12 cellular contexts compared by ENCODE assay signal in the genomic region with DNA sequence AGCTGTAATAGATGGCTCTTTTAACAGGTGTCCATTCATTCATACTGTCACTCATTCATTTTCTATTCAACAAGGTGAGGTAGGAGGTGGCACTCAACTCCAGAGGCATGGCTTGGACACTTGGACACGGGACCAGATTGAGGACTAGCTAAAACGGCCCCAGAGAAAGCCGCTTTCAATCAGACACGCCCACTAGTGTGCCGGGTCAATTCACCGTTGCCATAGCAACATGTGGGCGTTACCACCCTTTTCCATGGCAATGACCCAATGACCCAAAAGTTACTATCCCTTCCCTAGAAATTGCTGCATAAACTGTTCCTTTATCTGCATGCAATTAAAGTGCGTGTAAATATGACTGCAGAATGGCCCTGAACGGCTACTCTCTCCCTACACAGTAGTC. TPM values are rescaled to one million over a fixed set of nuclear protein-coding genes. Genes with fewer than 3 reads are reported as not detected.
DNase-seq lines count a peak whose midpoint lies in the region; ATAC-seq and TF ChIP-seq lines count a peak whose summit lies in the region.
"Had no signal": no experiment of that assay in that cellular context is flagged by ENCODE, and none has a peak within 500 bp of the region (broad histone marks: within the 10 kb centered on the region; RNA-seq: fewer than 3 reads in every experiment).

No MANE protein-coding gene starts in this region.

- peak overlapping the region; percentile 60 for H3K4me3 Mint-ChIP-seq in endothelial cell (ENCODE audit: unreplicated experiment)
- H3K4me3 Mint-ChIP-seq: activated T-cell treated with anti-CD3 and anti-CD28 coated beads, Interleukin-2, amount 50 U/mL, for 4 hours had no signal

- peak; percentile 60 for DNase-seq in NCI-H748 treated with DMSO at 0.1 percent for 48 hours (lab: John Stamatoyannopoulos, UW)
- DNase-seq in endothelial cell (ENCODE audit: low spot score): peak; percentile 64
- peak; percentile 53 for DNase-seq in lung (ENCODE audit: low spot score)
- DNase-seq in thoracic aorta (ENCODE audit: low spot score): no peak
- DNase-seq in SW480 (ENCODE audit: low spot score): no peak
- DNase-seq in GM19238 (ENCODE audit: insufficient read length, low spot score): no peak
- DNase-seq: activated T-cell treated with anti-CD3 and anti-CD28 coated beads, Interleukin-2, amount 50 U/mL, for 4 hours; NCI-H1417 treated with DMSO at 0.1 percent for 48 hours; stimulated activated CD4-positive, alpha-beta T cell treated with anti-CD3 and anti-CD28 coated beads, Interleukin-15, amount 100 ng/mL, for 24 hours had no signal

- no peaks in the 10 kb centered on the region for H3K36me3 Mint-ChIP-seq in endothelial cell (ENCODE audit: low read depth, unreplicated experiment)

- TF ChIP-seq CTCF in endothelial cell (IDR thresholded peaks at IDR 0.05; ENCODE audit: unreplicated experiment): no peak
- no peak for TF ChIP-seq CTCF in lung (IDR thresholded peaks at IDR 0.05; ENCODE audit: control extremely low read depth, extremely low read depth)
- no peak for TF ChIP-seq CTCF in thoracic aorta (IDR thresholded peaks at IDR 0.05)

- H3K27ac ChIP-seq in lung (ENCODE audit: low read depth in 1 of 2, low read length in 1 of 2) (peak overlapping the region; percentile 49 to 85), thoracic aorta (peak overlapping the region; percentile 90 to 93)

- 36 to 64% methylated on average over 9 of the region's 9 CpGs for WGBS in lung, 2 donors

- H3K4me1 ChIP-seq in lung (ENCODE audit: control insufficient read depth in 2 of 2, insufficient read depth in 2 of 2, low read length in 2 of 2): peaks cover 16 to 37% of the 10 kb centered on the region in 2 donors
- H3K4me1 ChIP-seq in thoracic aorta (ENCODE audit: control insufficient read depth in 1 of 2, low read depth in 2 of 2): peaks cover 22 to 33% of the 10 kb centered on the region in 2 donors

- H3K9me3 Mint-ChIP-seq in endothelial cell (ENCODE audit: unreplicated experiment): no peaks in the 10 kb centered on the region
- H3K9me3 Mint-ChIP-seq: activated T-cell treated with anti-CD3 and anti-CD28 coated beads, Interleukin-2, amount 50 U/mL, for 4 hours had no signal

- no peak for ATAC-seq in lung (ENCODE audit: insufficient read depth, low FRiP score)
- ATAC-seq in thoracic aorta (ENCODE audit: insufficient number of reproducible peaks, low FRiP score, low read depth): no peak
- ATAC-seq in HG03442 (IDR thresholded peaks at IDR 0.05; ENCODE audit: unreplicated experiment): no peak
- no peak for ATAC-seq in GM21515 (IDR thresholded peaks at IDR 0.05; ENCODE audit: unreplicated experiment)
- ATAC-seq: activated T-cell treated with anti-CD3 and anti-CD28 coated beads, Interleukin-2, amount 50 U/mL, for 4 hours; SK-N-SH treated with all-trans-retinoic acid at 6 μM for 48 hours had no signal

- H3K4me3 ChIP-seq in lung: no peak overlapping the region
- no peak overlapping the region for H3K4me3 ChIP-seq in thoracic aorta

- no peaks in the 10 kb centered on the region for H3K27me3 ChIP-seq in lung (ENCODE audit: control insufficient read depth, insufficient read depth)
- no peaks in the 10 kb centered on the region for H3K27me3 ChIP-seq in thoracic aorta (replicated peaks; ENCODE audit: insufficient read depth)

- peak overlapping the region; percentile 100 for H3K27ac Mint-ChIP-seq in endothelial cell (ENCODE audit: unreplicated experiment)

- no peaks in the 10 kb centered on the region for H3K36me3 ChIP-seq in lung (ENCODE audit: control insufficient read depth in 2 of 2, insufficient read depth in 2 of 2, low read length in 2 of 2)
- H3K36me3 ChIP-seq in thoracic aorta: no peaks in the 10 kb centered on the region

- H3K9me3 ChIP-seq in lung (ENCODE audit: control insufficient read depth in 2 of 2, insufficient read depth in 1 of 2, low read length in 1 of 2) (no peaks in the 10 kb centered on the region), thoracic aorta (no peaks in the 10 kb centered on the region)

- H3K4me1 Mint-ChIP-seq in endothelial cell (ENCODE audit: unreplicated experiment): peaks cover 68% of the 10 kb centered on the region

- H3K27me3 Mint-ChIP-seq in endothelial cell (ENCODE audit: unreplicated experiment): peaks cover 8% of the 10 kb centered on the region

RNA-seq across cellular contexts. Expression of a gene that starts 49.2 kb away (rescaled TPM):
- total RNA-seq in endothelial cell (ENCODE audit: unreplicated experiment) (30.2 TPM), lung (10 to 100 TPM; 30.3 to 30.6 TPM), thoracic aorta (10 to 100 TPM; 15.8 to 19.3 TPM)
- polyA plus RNA-seq in lung: 10 to 100 TPM in 1 of 2 donors, 1 to 10 TPM in 1; 9.1 to 21.6 TPM

Comparison
In these comparisons a context has a peak if more than half of its experiments do, and no peak if none do; other contexts are left out.
1. DNase-seq: peak in NCI-H748 treated with DMSO at 0.1 percent for 48 hours (single experiment), endothelial cell (single experiment) and lung (single experiment); none in thoracic aorta (single experiment), SW480 (single experiment) and GM19238 (single experiment).